ENCODE assay signal across 8 cellular contexts in genomic region chr2:20231632-20232031, GRCh38. TPM values are rescaled to one million over a fixed set of nuclear protein-coding genes. Genes with fewer than 3 reads are reported as not detected.
DNase-seq lines count a peak whose midpoint lies in the region; ATAC-seq, FAIRE-seq and TF ChIP-seq lines count a peak whose summit lies in the region.

No MANE protein-coding gene starts in this region.

- H3K27ac ChIP-seq in A549 (peak overlapping the region; percentile 46 to 76), spleen (no peak overlapping the region)

- TF ChIP-seq CTCF in A549 (IDR thresholded peaks at IDR 0.05): peak; percentile 10; the same call in 1 of the 3 replicates
- no peak for TF ChIP-seq CTCF in kidney epithelial cell (IDR thresholded peaks at IDR 0.05; ENCODE audit: insufficient read depth, low read length, poor library complexity, severe bottlenecking)
- no peak for TF ChIP-seq CTCF in spleen (IDR thresholded peaks at IDR 0.05 in 8 of 11, conservative IDR thresholded peaks at IDR 0.05 in 3 of 11)

- TF ChIP-seq POLR2A in A549 (IDR thresholded peaks at IDR 0.05; ENCODE audit: low read length): no peak
- no peak for TF ChIP-seq POLR2A in spleen (IDR thresholded peaks at IDR 0.05)

- peak; percentile 65 to 87 for DNase-seq in A549 (ENCODE audit: low read depth in 1 of 2, low spot score in 1 of 2)
- peak; percentile 91 for DNase-seq in HPDE6-E6E7 (ENCODE audit: extremely low spot score)
- DNase-seq in SW 1271 (lab: John Stamatoyannopoulos, UW): peak; percentile 64 to 80
- peak; percentile 76 for DNase-seq in kidney epithelial cell (ENCODE audit: low read depth)
- no peak for DNase-seq in spleen
- no peak for DNase-seq in NCI-H526 treated with DMSO at 0.1 percent for 48 hours (lab: John Stamatoyannopoulos, UW)

- H3K4me1 ChIP-seq in A549: peaks cover 16% of the 10 kb centered on the region
- no peaks in the 10 kb centered on the region for H3K4me1 ChIP-seq in spleen

- H3K4me3 ChIP-seq in A549 (no peak overlapping the region), kidney epithelial cell (ENCODE audit: low read depth, low read length) (no peak overlapping the region), spleen (no peak overlapping the region)

- intact Hi-C loops in spleen (cut with DNase I; ENCODE audit: low total_unique reads): no loop called here

- 0 out of 5 replicates have a peak, but pooled peaks of 1 of the 2 experiments have one; percentile 16 for TF ChIP-seq RAD21 in A549 (conservative IDR thresholded peaks at IDR 0.05 in 1 of 2, IDR thresholded peaks at IDR 0.05 in 1 of 2)

- peak overlapping the region; percentile 63 for H3K4me2 ChIP-seq in A549

- FAIRE-seq in A549 (lab: Jason Lieb, UNC): no peak

- WGBS in A549 (ENCODE audit: missing lambda C conversion rate): 2% methylated on average over 5 of the region's 5 CpGs
- 61 to 78% (median 70%) methylated on average over 5 of the region's 5 CpGs for WGBS in spleen, 5 donors

- no peaks in the 10 kb centered on the region for H3K36me3 ChIP-seq in kidney epithelial cell (ENCODE audit: control insufficient read depth, insufficient read depth, low read length)
- H3K36me3 ChIP-seq in spleen: no peaks in the 10 kb centered on the region

- no peak for TF ChIP-seq EP300 in A549 (IDR thresholded peaks at IDR 0.05)

- CTCF ChIA-PET in A549 (lab: Yijun Ruan, JAX): interaction anchor here (0.7 to 5.8 kb wide), 15 partner anchors 8 to 276 kb away, joined by 3 to 35 read pairs (median 4); no protein-coding TSS in a partner anchor

- POLR2A ChIA-PET in A549 (lab: Yijun Ruan, JAX): interaction anchor here (1.0 to 1.2 kb wide), 2 partner anchors 8 to 60 kb away, joined by 3 read pairs; no protein-coding TSS in a partner anchor

- peak; percentile 86 to 88 for ATAC-seq in A549
- no peak for ATAC-seq in HG03469 (IDR thresholded peaks at IDR 0.05; ENCODE audit: unreplicated experiment)
- no peak for ATAC-seq in HG02885 (IDR thresholded peaks at IDR 0.05; ENCODE audit: poor library complexity, unreplicated experiment)

- no peaks in the 10 kb centered on the region for H3K27me3 ChIP-seq in kidney epithelial cell (ENCODE audit: control insufficient read depth, insufficient read depth, low read length)
- H3K27me3 ChIP-seq in spleen (replicated peaks in 1 of 7): peaks cover 0 to 39% (median 11%) of the 10 kb centered on the region in 7 donors

- H3K9me3 ChIP-seq in A549 (no peaks in the 10 kb centered on the region), spleen (no peaks in the 10 kb centered on the region)

TF ChIP-seq in A549, 52 proteins besides CTCF, POLR2A, EP300 and RAD21:
- no peak for TF ChIP-seq EHF (CRISPR knock-in tag; IDR thresholded peaks at IDR 0.05)
- no peak for TF ChIP-seq FOSL2 (IDR thresholded peaks at IDR 0.05)
- peak; percentile 24 for TF ChIP-seq FOSL2 (CRISPR knock-in tag; IDR thresholded peaks at IDR 0.05)

RNA-seq across cellular contexts. Expression of gene SDC1, which starts 6.7 kb away (rescaled TPM):
- polyA plus RNA-seq in A549 (2011; rRNA removed): 97.1 and 116 TPM in 2 replicates
- 123 and 215 TPM in 2 replicates for polyA plus RNA-seq in A549 (2012; cell fraction: cytosol; rRNA removed)
- polyA plus RNA-seq in A549 (2012; cell fraction: nucleus; rRNA removed): 279 and 455 TPM in 2 replicates
- polyA plus RNA-seq in A549 (2017; fragmentation: RNase III; extraction: RNeasy Plus Mini Kit Qiagen cat#74134 plus additional on column Dnase treatment): 157 to 171 TPM (median 166 TPM) in 3 replicates
- polyA minus RNA-seq in A549 (2011; rRNA and poly(A)+ RNA removed): 92.8 and 113 TPM in 2 replicates
- 184 and 187 TPM in 2 replicates for total RNA-seq in kidney epithelial cell
- 10 to 100 TPM in 6 of 7 donors, 1 to 10 TPM in 1; 6.0 to 43.8 (median 21.7) TPM for total RNA-seq in spleen
- 1 to 10 TPM in 1 of 3 donors, under 1 TPM in 2; 0.54 to 3.5 (median 0.85) TPM for polyA plus RNA-seq in spleen

Comparison
In these comparisons a context has a peak if more than half of its experiments do, and no peak if none do; other contexts are left out.
1. ATAC-seq: peak in A549 (2 of 2); none in HG03469 (single experiment) and HG02885 (single experiment).
2. DNase-seq: peak in A549 (2 of 2), HPDE6-E6E7 (single experiment), SW 1271 (2 of 2) and kidney epithelial cell (single experiment); none in spleen (single experiment) and NCI-H526 treated with DMSO at 0.1 percent for 48 hours (single experiment).
3. H3K27ac ChIP-seq: peak in A549 (2 of 2); none in spleen (0 of 8).